ENCODE assay signal across 15 cellular contexts in genomic region chr3:13818919-13819318, GRCh38.
DNase-seq lines count a peak whose midpoint lies in the region; ATAC-seq and TF ChIP-seq lines count a peak whose summit lies in the region.
"Had no signal": no experiment of that assay in that cellular context is flagged by ENCODE, and none has a peak within 500 bp of the region (broad histone marks: within the 10 kb centered on the region; RNA-seq: fewer than 3 reads in every experiment).

No MANE protein-coding gene starts in this region.

- H3K36me3 ChIP-seq in lower lobe of right lung (no peaks in the 10 kb centered on the region), spleen (peaks cover 0 to 28% (median 0%) of the 10 kb centered on the region in 6 donors)

- peaks cover 25% of the 10 kb centered on the region for H3K9me3 ChIP-seq in lower lobe of right lung
- peaks cover 16 to 49% (median 33%) of the 10 kb centered on the region in 8 donors for H3K9me3 ChIP-seq in spleen

- TF ChIP-seq CTCF in lower lobe of right lung (IDR thresholded peaks at IDR 0.05): no peak
- no peak for TF ChIP-seq CTCF in spleen (IDR thresholded peaks at IDR 0.05 in 8 of 11, conservative IDR thresholded peaks at IDR 0.05 in 3 of 11)

- TF ChIP-seq POLR2A in spleen (IDR thresholded peaks at IDR 0.05): no peak

- ATAC-seq in lower lobe of right lung: no peak

- DNase-seq in Daoy (ENCODE audit: low read depth): peak; percentile 35
- DNase-seq in RPMI7951 (ENCODE audit: low read depth): peak; percentile 27
- peak; percentile 42 for DNase-seq in lower lobe of right lung
- DNase-seq in spleen: peak; percentile 74
- no peak for DNase-seq in T1000 (lab: John Stamatoyannopoulos, UW)
- no peak for DNase-seq in activated gamma-delta T cell (lab: John Stamatoyannopoulos, UW)
- no peak for DNase-seq in glomerular visceral epithelial cell (ENCODE audit: extremely low spot score)
- DNase-seq: ACHN; C1 segment of cervical spinal cord; Calu3; CD4-positive, alpha-beta T cell; DMS 273 treated with DMSO at 0.1 percent for 48 hours; EL; HCEC 1CT; IMR-90 had no signal

- intact Hi-C loops in lower lobe of right lung (cut with DNase I): no loop called here
- intact Hi-C loops in spleen (cut with DNase I; ENCODE audit: low total_unique reads): no loop called here

- H3K27me3 ChIP-seq in lower lobe of right lung (ENCODE audit: low read depth): no peaks in the 10 kb centered on the region
- no peaks in the 10 kb centered on the region for H3K27me3 ChIP-seq in spleen (replicated peaks in 1 of 7)

- H3K27ac ChIP-seq in lower lobe of right lung (no peak overlapping the region), spleen (no peak overlapping the region)

- H3K4me1 ChIP-seq in lower lobe of right lung (no peaks in the 10 kb centered on the region), spleen (no peaks in the 10 kb centered on the region)

- WGBS in spleen, 5 donors: 83 to 96% (median 83%) methylated on average over 22 to 30 of the region's 30 CpGs

- no peak overlapping the region for H3K4me3 ChIP-seq in lower lobe of right lung
- no peak overlapping the region for H3K4me3 ChIP-seq in spleen

Comparison
In these comparisons a context has a peak if more than half of its experiments do, and no peak if none do; other contexts are left out.
1. DNase-seq: peak in Daoy (single experiment), RPMI7951 (single experiment), lower lobe of right lung (single experiment) and spleen (single experiment); none in T1000 (single experiment), activated gamma-delta T cell (single experiment) and glomerular visceral epithelial cell (single experiment).